ENCODE assay signal across 1 cellular context in the genomic region with DNA sequence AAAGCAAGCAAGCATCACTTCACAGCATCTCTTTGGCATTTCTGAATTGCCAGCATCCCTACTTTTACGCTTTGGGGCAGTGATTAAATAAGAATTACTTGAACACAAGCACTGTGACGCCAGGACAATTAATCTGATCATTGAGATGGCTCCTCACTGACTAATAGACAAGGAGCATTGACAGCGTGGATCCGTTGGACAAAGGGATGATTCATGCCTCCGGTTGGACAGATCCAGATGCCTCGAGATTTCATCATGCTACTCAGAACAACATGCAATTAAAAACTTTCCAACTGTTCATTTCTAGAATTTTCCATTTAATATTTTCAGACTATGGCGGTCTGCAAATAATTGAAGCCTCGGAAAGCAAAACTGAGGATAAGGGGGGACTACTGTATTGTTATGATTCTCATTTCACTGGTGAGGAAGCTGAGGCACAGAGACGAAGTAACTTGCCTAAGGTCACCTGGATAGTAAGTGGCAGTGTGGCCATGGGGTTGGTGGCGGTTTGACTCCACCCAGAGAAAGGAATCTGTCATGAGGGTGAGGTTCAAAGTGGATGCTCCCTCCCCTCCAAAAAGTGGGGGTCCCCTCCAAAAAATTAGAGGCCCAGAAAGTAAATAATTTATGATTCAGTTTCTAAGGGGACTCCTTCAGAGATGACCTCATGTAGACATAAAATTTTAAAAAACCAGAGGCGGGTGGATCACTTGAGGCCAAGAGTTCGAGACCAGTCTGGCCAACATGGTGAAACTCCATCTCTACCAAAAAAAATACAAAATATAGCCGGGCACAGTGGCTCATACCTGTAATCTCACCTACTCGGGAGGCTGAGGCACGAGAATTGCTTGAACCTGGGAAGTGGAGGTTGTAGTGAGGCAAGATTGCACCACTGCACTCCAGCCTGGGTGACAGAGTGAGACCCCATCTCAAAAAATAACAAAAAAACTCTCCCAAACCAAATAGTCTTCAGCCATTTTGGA.
TF ChIP-seq lines count a peak whose summit lies in the region.

No MANE protein-coding gene starts in this region.

TF ChIP-seq in K562, 482 proteins besides CTCF, POLR2A, EP300 and RAD21 (continued from another document and continues in another):
- TF ChIP-seq, protein P1, sequence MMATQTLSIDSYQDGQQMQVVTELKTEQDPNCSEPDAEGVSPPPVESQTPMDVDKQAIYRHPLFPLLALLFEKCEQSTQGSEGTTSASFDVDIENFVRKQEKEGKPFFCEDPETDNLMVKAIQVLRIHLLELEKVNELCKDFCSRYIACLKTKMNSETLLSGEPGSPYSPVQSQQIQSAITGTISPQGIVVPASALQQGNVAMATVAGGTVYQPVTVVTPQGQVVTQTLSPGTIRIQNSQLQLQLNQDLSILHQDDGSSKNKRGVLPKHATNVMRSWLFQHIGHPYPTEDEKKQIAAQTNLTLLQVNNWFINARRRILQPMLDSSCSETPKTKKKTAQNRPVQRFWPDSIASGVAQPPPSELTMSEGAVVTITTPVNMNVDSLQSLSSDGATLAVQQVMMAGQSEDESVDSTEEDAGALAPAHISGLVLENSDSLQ (IDR thresholded peaks at IDR 0.05) = peak; percentile 43
- TF ChIP-seq PCBP1 (IDR thresholded peaks at IDR 0.05; ENCODE audit: low read depth, low read length, poor library complexity, severe bottlenecking) (no peak), ZNF583 (CRISPR knock-in tag; IDR thresholded peaks at IDR 0.05) (no peak), SIN3A (IDR thresholded peaks at IDR 0.05; ENCODE audit: borderline replicate concordance in 2 of 2, control insufficient read depth in 1 of 2, low read depth in 2 of 2, low read length in 2 of 2) (no peak), ZNF175 (CRISPR knock-in tag; IDR thresholded peaks at IDR 0.05; ENCODE audit: low read depth) (peak; percentile 81; the same call in 1 of the 2 replicates), NRF1 (conservative IDR thresholded peaks at IDR 0.05 in 1 of 2, IDR thresholded peaks at IDR 0.05 in 1 of 2) (no peak), JUND (IDR thresholded peaks at IDR 0.05; ENCODE audit: borderline replicate concordance, low read depth, low read length) (0 out of 2 replicates have a peak, but pooled peaks have one; percentile 32), JUND (tag; IDR thresholded peaks at IDR 0.05; ENCODE audit: borderline replicate concordance, low read depth, low read length) (peak; percentile 40; the same call in 1 of the 3 replicates), ILF3 (IDR thresholded peaks at IDR 0.05; ENCODE audit: borderline replicate concordance) (no peak), DIDO1 (tag; IDR thresholded peaks at IDR 0.05; ENCODE audit: low read depth) (no peak), POLR3G (IDR thresholded peaks at IDR 0.05; ENCODE audit: extremely low read depth, insufficient read length, insufficient replicate concordance) (no peak), NR4A1 (CRISPR knock-in tag; IDR thresholded peaks at IDR 0.05) (no peak), NR4A1 (tag; IDR thresholded peaks at IDR 0.05) (no peak), ZBTB1 (CRISPR knock-in tag; IDR thresholded peaks at IDR 0.05; ENCODE audit: borderline replicate concordance, low read depth) (no peak), SIRT6 (IDR thresholded peaks at IDR 0.05; ENCODE audit: low read depth, low read length) (no peak), DNMT1 (IDR thresholded peaks at IDR 0.05) (no peak), U2AF2 (optimal IDR thresholded peaks at IDR 0.05; ENCODE audit: low read depth, low read length) (no peak), LCOR (CRISPR knock-in tag; IDR thresholded peaks at IDR 0.05) (no peak), PTTG1 (tag; IDR thresholded peaks at IDR 0.05; ENCODE audit: low read depth) (no peak), ZKSCAN8 (CRISPR knock-in tag; IDR thresholded peaks at IDR 0.05) (0 out of 2 replicates have a peak, but pooled peaks have one; percentile 52), NCOA2 (IDR thresholded peaks at IDR 0.05; ENCODE audit: partially characterized antibody in 2 of 2) (no peak), TEAD4 (IDR thresholded peaks at IDR 0.05; ENCODE audit: low read length) (no peak), TEAD4 (CRISPR knock-in tag; IDR thresholded peaks at IDR 0.05; ENCODE audit: borderline replicate concordance) (no peak), SOX6 (IDR thresholded peaks at IDR 0.05) (peak; percentile 45; the same call in 1 of the 2 replicates), ZNF354B (CRISPR knock-in tag; IDR thresholded peaks at IDR 0.05) (no peak), BRD9 (IDR thresholded peaks at IDR 0.05; ENCODE audit: low read depth, partially characterized antibody) (no peak), ZNF384 (IDR thresholded peaks at IDR 0.05; ENCODE audit: low read depth, low read length) (no peak), FOSL1 (tag; conservative IDR thresholded peaks at IDR 0.05) (peak; percentile 83), ESRRA (IDR thresholded peaks at IDR 0.05; ENCODE audit: borderline replicate concordance, low read depth) (no peak), SIX5 (IDR thresholded peaks at IDR 0.05; ENCODE audit: borderline replicate concordance in 1 of 2, insufficient read depth in 1 of 2, low read depth in 1 of 2, low read length in 2 of 2) (no peak), C11orf30 (IDR thresholded peaks at IDR 0.05; ENCODE audit: low read depth) (no peak), ZNF766 (CRISPR knock-in tag; conservative IDR thresholded peaks at IDR 0.05) (no peak), HNRNPL (IDR thresholded peaks at IDR 0.05; ENCODE audit: low read depth, low read length) (no peak), CEBPG (CRISPR knock-in tag; IDR thresholded peaks at IDR 0.05) (peak; percentile 57), CEBPG (tag; conservative IDR thresholded peaks at IDR 0.05 in 1 of 2, IDR thresholded peaks at IDR 0.05 in 1 of 2) (peak; percentile 14 to 94; a peak in 2 of 4 replicates), MTA3 (IDR thresholded peaks at IDR 0.05; ENCODE audit: borderline replicate concordance) (no peak), ZNF316 (IDR thresholded peaks at IDR 0.05) (no peak), STAT5B (CRISPR knock-in tag; IDR thresholded peaks at IDR 0.05) (no peak), ADNP (tag; IDR thresholded peaks at IDR 0.05) (no peak), MEIS2 (IDR thresholded peaks at IDR 0.05; ENCODE audit: partially characterized antibody) (peak; percentile 71), MEF2D (tag; conservative IDR thresholded peaks at IDR 0.05; ENCODE audit: low read depth) (no peak), YY1 (IDR thresholded peaks at IDR 0.05; ENCODE audit: borderline replicate concordance in 1 of 3, control insufficient read depth in 1 of 3, extremely low read depth in 1 of 3, insufficient read depth in 3 of 3, insufficient read length in 1 of 3, insufficient replicate concordance in 2 of 3, low read depth in 1 of 3, low read length in 2 of 3) (no peak), CAMTA2 (CRISPR knock-in tag; conservative IDR thresholded peaks at IDR 0.05) (no peak), GTF2A2 (tag; IDR thresholded peaks at IDR 0.05) (no peak)
- TF ChIP-seq, protein P2, sequence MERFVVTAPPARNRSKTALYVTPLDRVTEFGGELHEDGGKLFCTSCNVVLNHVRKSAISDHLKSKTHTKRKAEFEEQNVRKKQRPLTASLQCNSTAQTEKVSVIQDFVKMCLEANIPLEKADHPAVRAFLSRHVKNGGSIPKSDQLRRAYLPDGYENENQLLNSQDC (CRISPR knock-in tag; IDR thresholded peaks at IDR 0.05) = no peak
- TF ChIP-seq, protein P3, sequence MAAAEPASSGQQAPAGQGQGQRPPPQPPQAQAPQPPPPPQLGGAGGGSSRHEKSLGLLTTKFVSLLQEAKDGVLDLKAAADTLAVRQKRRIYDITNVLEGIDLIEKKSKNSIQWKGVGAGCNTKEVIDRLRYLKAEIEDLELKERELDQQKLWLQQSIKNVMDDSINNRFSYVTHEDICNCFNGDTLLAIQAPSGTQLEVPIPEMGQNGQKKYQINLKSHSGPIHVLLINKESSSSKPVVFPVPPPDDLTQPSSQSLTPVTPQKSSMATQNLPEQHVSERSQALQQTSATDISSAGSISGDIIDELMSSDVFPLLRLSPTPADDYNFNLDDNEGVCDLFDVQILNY (CRISPR knock-in tag; IDR thresholded peaks at IDR 0.05) = no peak
- TF ChIP-seq, protein P4, sequence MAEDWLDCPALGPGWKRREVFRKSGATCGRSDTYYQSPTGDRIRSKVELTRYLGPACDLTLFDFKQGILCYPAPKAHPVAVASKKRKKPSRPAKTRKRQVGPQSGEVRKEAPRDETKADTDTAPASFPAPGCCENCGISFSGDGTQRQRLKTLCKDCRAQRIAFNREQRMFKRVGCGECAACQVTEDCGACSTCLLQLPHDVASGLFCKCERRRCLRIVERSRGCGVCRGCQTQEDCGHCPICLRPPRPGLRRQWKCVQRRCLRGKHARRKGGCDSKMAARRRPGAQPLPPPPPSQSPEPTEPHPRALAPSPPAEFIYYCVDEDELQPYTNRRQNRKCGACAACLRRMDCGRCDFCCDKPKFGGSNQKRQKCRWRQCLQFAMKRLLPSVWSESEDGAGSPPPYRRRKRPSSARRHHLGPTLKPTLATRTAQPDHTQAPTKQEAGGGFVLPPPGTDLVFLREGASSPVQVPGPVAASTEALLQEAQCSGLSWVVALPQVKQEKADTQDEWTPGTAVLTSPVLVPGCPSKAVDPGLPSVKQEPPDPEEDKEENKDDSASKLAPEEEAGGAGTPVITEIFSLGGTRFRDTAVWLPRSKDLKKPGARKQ (CRISPR knock-in tag; IDR thresholded peaks at IDR 0.05) = no peak
- TF ChIP-seq, protein P5, sequence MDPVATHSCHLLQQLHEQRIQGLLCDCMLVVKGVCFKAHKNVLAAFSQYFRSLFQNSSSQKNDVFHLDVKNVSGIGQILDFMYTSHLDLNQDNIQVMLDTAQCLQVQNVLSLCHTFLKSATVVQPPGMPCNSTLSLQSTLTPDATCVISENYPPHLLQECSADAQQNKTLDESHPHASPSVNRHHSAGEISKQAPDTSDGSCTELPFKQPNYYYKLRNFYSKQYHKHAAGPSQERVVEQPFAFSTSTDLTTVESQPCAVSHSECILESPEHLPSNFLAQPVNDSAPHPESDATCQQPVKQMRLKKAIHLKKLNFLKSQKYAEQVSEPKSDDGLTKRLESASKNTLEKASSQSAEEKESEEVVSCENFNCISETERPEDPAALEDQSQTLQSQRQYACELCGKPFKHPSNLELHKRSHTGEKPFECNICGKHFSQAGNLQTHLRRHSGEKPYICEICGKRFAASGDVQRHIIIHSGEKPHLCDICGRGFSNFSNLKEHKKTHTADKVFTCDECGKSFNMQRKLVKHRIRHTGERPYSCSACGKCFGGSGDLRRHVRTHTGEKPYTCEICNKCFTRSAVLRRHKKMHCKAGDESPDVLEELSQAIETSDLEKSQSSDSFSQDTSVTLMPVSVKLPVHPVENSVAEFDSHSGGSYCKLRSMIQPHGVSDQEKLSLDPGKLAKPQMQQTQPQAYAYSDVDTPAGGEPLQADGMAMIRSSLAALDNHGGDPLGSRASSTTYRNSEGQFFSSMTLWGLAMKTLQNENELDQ (CRISPR knock-in tag; IDR thresholded peaks at IDR 0.05; ENCODE audit: borderline replicate concordance) = no peak
- TF ChIP-seq, protein P6, sequence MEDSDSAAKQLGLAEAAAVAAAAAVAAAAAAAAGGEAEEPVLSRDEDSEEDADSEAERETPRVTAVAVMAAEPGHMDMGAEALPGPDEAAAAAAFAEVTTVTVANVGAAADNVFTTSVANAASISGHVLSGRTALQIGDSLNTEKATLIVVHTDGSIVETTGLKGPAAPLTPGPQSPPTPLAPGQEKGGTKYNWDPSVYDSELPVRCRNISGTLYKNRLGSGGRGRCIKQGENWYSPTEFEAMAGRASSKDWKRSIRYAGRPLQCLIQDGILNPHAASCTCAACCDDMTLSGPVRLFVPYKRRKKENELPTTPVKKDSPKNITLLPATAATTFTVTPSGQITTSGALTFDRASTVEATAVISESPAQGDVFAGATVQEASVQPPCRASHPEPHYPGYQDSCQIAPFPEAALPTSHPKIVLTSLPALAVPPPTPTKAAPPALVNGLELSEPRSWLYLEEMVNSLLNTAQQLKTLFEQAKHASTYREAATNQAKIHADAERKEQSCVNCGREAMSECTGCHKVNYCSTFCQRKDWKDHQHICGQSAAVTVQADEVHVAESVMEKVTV (CRISPR knock-in tag; IDR thresholded peaks at IDR 0.05) = no peak
- TF ChIP-seq, protein P7, sequence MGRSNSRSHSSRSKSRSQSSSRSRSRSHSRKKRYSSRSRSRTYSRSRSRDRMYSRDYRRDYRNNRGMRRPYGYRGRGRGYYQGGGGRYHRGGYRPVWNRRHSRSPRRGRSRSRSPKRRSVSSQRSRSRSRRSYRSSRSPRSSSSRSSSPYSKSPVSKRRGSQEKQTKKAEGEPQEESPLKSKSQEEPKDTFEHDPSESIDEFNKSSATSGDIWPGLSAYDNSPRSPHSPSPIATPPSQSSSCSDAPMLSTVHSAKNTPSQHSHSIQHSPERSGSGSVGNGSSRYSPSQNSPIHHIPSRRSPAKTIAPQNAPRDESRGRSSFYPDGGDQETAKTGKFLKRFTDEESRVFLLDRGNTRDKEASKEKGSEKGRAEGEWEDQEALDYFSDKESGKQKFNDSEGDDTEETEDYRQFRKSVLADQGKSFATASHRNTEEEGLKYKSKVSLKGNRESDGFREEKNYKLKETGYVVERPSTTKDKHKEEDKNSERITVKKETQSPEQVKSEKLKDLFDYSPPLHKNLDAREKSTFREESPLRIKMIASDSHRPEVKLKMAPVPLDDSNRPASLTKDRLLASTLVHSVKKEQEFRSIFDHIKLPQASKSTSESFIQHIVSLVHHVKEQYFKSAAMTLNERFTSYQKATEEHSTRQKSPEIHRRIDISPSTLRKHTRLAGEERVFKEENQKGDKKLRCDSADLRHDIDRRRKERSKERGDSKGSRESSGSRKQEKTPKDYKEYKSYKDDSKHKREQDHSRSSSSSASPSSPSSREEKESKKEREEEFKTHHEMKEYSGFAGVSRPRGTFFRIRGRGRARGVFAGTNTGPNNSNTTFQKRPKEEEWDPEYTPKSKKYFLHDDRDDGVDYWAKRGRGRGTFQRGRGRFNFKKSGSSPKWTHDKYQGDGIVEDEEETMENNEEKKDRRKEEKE (IDR thresholded peaks at IDR 0.05; ENCODE audit: borderline replicate concordance in 1 of 2, control insufficient read depth in 1 of 2, low read depth in 2 of 2, low read length in 1 of 2) = no peak
- TF ChIP-seq, protein P8, sequence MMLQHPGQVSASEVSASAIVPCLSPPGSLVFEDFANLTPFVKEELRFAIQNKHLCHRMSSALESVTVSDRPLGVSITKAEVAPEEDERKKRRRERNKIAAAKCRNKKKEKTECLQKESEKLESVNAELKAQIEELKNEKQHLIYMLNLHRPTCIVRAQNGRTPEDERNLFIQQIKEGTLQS (IDR thresholded peaks at IDR 0.05) = peak; percentile 78
- TF ChIP-seq, protein P8 (CRISPR knock-in tag; conservative IDR thresholded peaks at IDR 0.05) = no peak
- TF ChIP-seq, protein P9, sequence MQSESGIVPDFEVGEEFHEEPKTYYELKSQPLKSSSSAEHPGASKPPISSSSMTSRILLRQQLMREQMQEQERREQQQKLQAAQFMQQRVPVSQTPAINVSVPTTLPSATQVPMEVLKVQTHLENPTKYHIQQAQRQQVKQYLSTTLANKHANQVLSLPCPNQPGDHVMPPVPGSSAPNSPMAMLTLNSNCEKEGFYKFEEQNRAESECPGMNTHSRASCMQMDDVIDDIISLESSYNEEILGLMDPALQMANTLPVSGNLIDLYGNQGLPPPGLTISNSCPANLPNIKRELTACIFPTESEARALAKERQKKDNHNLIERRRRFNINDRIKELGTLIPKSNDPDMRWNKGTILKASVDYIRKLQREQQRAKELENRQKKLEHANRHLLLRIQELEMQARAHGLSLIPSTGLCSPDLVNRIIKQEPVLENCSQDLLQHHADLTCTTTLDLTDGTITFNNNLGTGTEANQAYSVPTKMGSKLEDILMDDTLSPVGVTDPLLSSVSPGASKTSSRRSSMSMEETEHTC (IDR thresholded peaks at IDR 0.05) = no peak
